In genomic region chr18:49362431-49362830, GRCh38 we compare ENCODE assay signal across 30 cellular contexts.
"Had no signal": no experiment of that assay in that cellular context is flagged by ENCODE, and none has a peak within 500 bp of the region (broad histone marks: within the 10 kb centered on the region; RNA-seq: fewer than 3 reads in every experiment).

No MANE protein-coding gene starts in this region.

- H2AFZ ChIP-seq: parathyroid adenoma had no signal

- DNase-seq: activated CD4-positive, alpha-beta T cell treated with anti-CD3 and anti-CD28 coated beads, Interleukin-2, amount 10 ng/mL, durations not matched to agents 7 days and 5 days; activated CD8-positive, alpha-beta memory T cell treated with anti-CD3 and anti-CD28 coated beads, Interleukin-2, amount 10 ng/mL, durations not matched to agents 7 days and 5 days; activated CD8-positive, alpha-beta T cell treated with anti-CD3 and anti-CD28 coated beads for 36 hours; activated gamma-delta T cell; activated naive CD4-positive, alpha-beta T cell treated with anti-CD3 and anti-CD28 coated beads, Interleukin-2, amount 50 U/mL, for 16 hours; activated naive CD8-positive, alpha-beta T cell treated with anti-CD3 and anti-CD28 coated beads, Interleukin-2, amount 50 U/mL, for 24 hours; activated T-cell treated with anti-CD3 and anti-CD28 coated beads for 4 hours; anterior cingulate cortex; brain microvascular endothelial cell; central memory CD4-positive, alpha-beta T cell; dorsolateral prefrontal cortex; effector memory CD8-positive, alpha-beta T cell; gastrocnemius medialis; hypothalamus; left colon; mucosa of descending colon; nephron progenitor cell; right cardiac atrium; stimulated activated CD4-positive, alpha-beta T cell treated with anti-CD3 and anti-CD28 coated beads, Interleukin-12 subunit alpha, Interleukin-12 subunit beta, amount 100 ng/mL, for 4 hours; substantia nigra; tibial artery had no signal

- H3K9ac ChIP-seq: parathyroid adenoma had no signal

- FAIRE-seq: colon, endothelial cell of umbilical vein, islet of Langerhans had no signal

- H3K4me3 Mint-ChIP-seq: activated CD4-positive, alpha-beta T cell treated with anti-CD3 and anti-CD28 coated beads, Interleukin-2, amount 10 ng/mL, durations not matched to agents 7 days and 5 days; activated CD8-positive, alpha-beta memory T cell treated with anti-CD3 and anti-CD28 coated beads, Interleukin-2, amount 10 ng/mL, durations not matched to agents 7 days and 5 days; activated CD8-positive, alpha-beta T cell treated with anti-CD3 and anti-CD28 coated beads for 36 hours; activated naive CD8-positive, alpha-beta T cell treated with anti-CD3 and anti-CD28 coated beads, Interleukin-2, amount 50 U/mL, for 24 hours; activated T-helper 1 cell treated with anti-CD3 and anti-CD28 coated beads, Interleukin-12 subunit alpha, Interleukin-12 subunit beta, Interleukin-2, Interleukin-4 antibody, amounts not matched to agents 30 ng/mL and 10 ng/mL and 1 ng/mL, durations not matched to agents 14 hours and 24 hours and 36 hours; effector memory CD8-positive, alpha-beta T cell; memory B cell; nephron progenitor cell; stimulated activated naive CD8-positive, alpha-beta T cell treated with anti-CD3 and anti-CD28 coated beads, Interleukin-15, Interleukin-2, amounts not matched to agents 100 ng/mL and 50 ng/mL, for 24 hours; T-helper 2 cell treated with Interferon-gamma antibody and Interleukin-4, amounts not matched to agents 5 μg/mL and 100 μg/mL, for 36 hours had no signal

- H3K27me3 Mint-ChIP-seq: activated CD4-positive, alpha-beta T cell treated with anti-CD3 and anti-CD28 coated beads, Interleukin-2, amount 10 ng/mL, durations not matched to agents 7 days and 5 days; activated CD8-positive, alpha-beta memory T cell treated with anti-CD3 and anti-CD28 coated beads, Interleukin-2, amount 10 ng/mL, durations not matched to agents 7 days and 5 days; activated CD8-positive, alpha-beta T cell treated with anti-CD3 and anti-CD28 coated beads for 36 hours; activated naive CD8-positive, alpha-beta T cell treated with anti-CD3 and anti-CD28 coated beads, Interleukin-2, amount 50 U/mL, for 24 hours; effector memory CD8-positive, alpha-beta T cell; memory B cell; stimulated activated naive CD8-positive, alpha-beta T cell treated with anti-CD3 and anti-CD28 coated beads, Interleukin-15, Interleukin-2, amounts not matched to agents 100 ng/mL and 50 ng/mL, for 24 hours had no signal

- H3K9me3 Mint-ChIP-seq: activated CD4-positive, alpha-beta T cell treated with anti-CD3 and anti-CD28 coated beads, Interleukin-2, amount 10 ng/mL, durations not matched to agents 7 days and 5 days; activated CD8-positive, alpha-beta T cell treated with anti-CD3 and anti-CD28 coated beads for 36 hours; activated naive CD8-positive, alpha-beta T cell treated with anti-CD3 and anti-CD28 coated beads, Interleukin-2, amount 50 U/mL, for 24 hours; activated T-helper 1 cell treated with anti-CD3 and anti-CD28 coated beads, Interleukin-12 subunit alpha, Interleukin-12 subunit beta, Interleukin-2, Interleukin-4 antibody, amounts not matched to agents 30 ng/mL and 10 ng/mL and 1 ng/mL, durations not matched to agents 14 hours and 24 hours and 36 hours; effector memory CD8-positive, alpha-beta T cell; memory B cell; nephron progenitor cell; stimulated activated naive CD8-positive, alpha-beta T cell treated with anti-CD3 and anti-CD28 coated beads, Interleukin-15, Interleukin-2, amounts not matched to agents 100 ng/mL and 50 ng/mL, for 24 hours; T-helper 2 cell treated with Interferon-gamma antibody and Interleukin-4, amounts not matched to agents 5 μg/mL and 100 μg/mL, for 36 hours had no signal

- H3K4me1 ChIP-seq: gastrocnemius medialis, parathyroid adenoma had no signal

- H3K27ac Mint-ChIP-seq: activated CD4-positive, alpha-beta T cell treated with anti-CD3 and anti-CD28 coated beads, Interleukin-2, amount 10 ng/mL, durations not matched to agents 7 days and 5 days; activated CD8-positive, alpha-beta memory T cell treated with anti-CD3 and anti-CD28 coated beads, Interleukin-2, amount 10 ng/mL, durations not matched to agents 7 days and 5 days; activated CD8-positive, alpha-beta T cell treated with anti-CD3 and anti-CD28 coated beads for 36 hours; activated naive CD8-positive, alpha-beta T cell treated with anti-CD3 and anti-CD28 coated beads, Interleukin-2, amount 50 U/mL, for 24 hours; activated T-helper 1 cell treated with anti-CD3 and anti-CD28 coated beads, Interleukin-12 subunit alpha, Interleukin-12 subunit beta, Interleukin-2, Interleukin-4 antibody, amounts not matched to agents 30 ng/mL and 10 ng/mL and 1 ng/mL, durations not matched to agents 14 hours and 24 hours and 36 hours; effector memory CD8-positive, alpha-beta T cell; memory B cell; stimulated activated naive CD8-positive, alpha-beta T cell treated with anti-CD3 and anti-CD28 coated beads, Interleukin-15, Interleukin-2, amounts not matched to agents 100 ng/mL and 50 ng/mL, for 24 hours; T-helper 2 cell treated with Interferon-gamma antibody and Interleukin-4, amounts not matched to agents 5 μg/mL and 100 μg/mL, for 36 hours had no signal

- H3K27ac ChIP-seq: brain microvascular endothelial cell, dorsolateral prefrontal cortex, gastrocnemius medialis, parathyroid adenoma, tibial artery, VCaP had no signal

- H3K4me3 ChIP-seq: dorsolateral prefrontal cortex, gastrocnemius medialis, mucosa of descending colon, tibial artery had no signal

- H3K27me3 ChIP-seq: brain microvascular endothelial cell, dorsolateral prefrontal cortex, gastrocnemius medialis, tibial artery had no signal

- H3K79me2 ChIP-seq: parathyroid adenoma had no signal

- H3K36me3 ChIP-seq: gastrocnemius medialis had no signal

- H3K9me3 ChIP-seq: gastrocnemius medialis, mucosa of descending colon, tibial artery had no signal
